In genomic region chr1:15669074-15669473, GRCh38 we compare ENCODE assay signal across 27 cellular contexts.
"Had no signal": no experiment of that assay in that cellular context is flagged by ENCODE, and none has a peak within 500 bp of the region (broad histone marks: within the 10 kb centered on the region; RNA-seq: fewer than 3 reads in every experiment).

No MANE protein-coding gene starts in this region.

- FAIRE-seq: astrocyte, bronchial epithelial cell, frontal cortex had no signal

- H3K36me3 ChIP-seq: brain microvascular endothelial cell, heart right ventricle had no signal

- H3K4me1 Mint-ChIP-seq: activated CD4-positive, alpha-beta T cell treated with anti-CD3 and anti-CD28 coated beads, Interleukin-2, amount 10 ng/mL, durations not matched to agents 7 days and 5 days; activated T-helper 17 cell treated with anti-CD3 and anti-CD28 coated beads, Interleukin-2, amount 50 U/mL, for 72 hours; central memory CD8-positive, alpha-beta T cell had no signal

- ATAC-seq: activated CD8-positive, alpha-beta T cell treated with anti-CD3 and anti-CD28 coated beads for 36 hours; activated T-cell treated with anti-CD3 and anti-CD28 coated beads, Interleukin-2, amount 50 U/mL, for 4 hours; activated T-helper 17 cell treated with anti-CD3 and anti-CD28 coated beads, Interleukin-2, amount 50 U/mL, for 72 hours; esophagus mucosa; heart right ventricle had no signal

- H3K27me3 Mint-ChIP-seq: activated CD4-positive, alpha-beta T cell treated with anti-CD3 and anti-CD28 coated beads, Interleukin-2, amount 10 ng/mL, durations not matched to agents 7 days and 5 days; activated CD8-positive, alpha-beta T cell treated with anti-CD3 and anti-CD28 coated beads for 36 hours; activated naive CD8-positive, alpha-beta T cell; activated T-helper 17 cell treated with anti-CD3 and anti-CD28 coated beads, Interleukin-2, amount 50 U/mL, for 72 hours; central memory CD8-positive, alpha-beta T cell had no signal

- H3K4me3 Mint-ChIP-seq: activated CD4-positive, alpha-beta T cell treated with anti-CD3 and anti-CD28 coated beads, Interleukin-2, amount 10 ng/mL, durations not matched to agents 7 days and 5 days; activated CD8-positive, alpha-beta T cell treated with anti-CD3 and anti-CD28 coated beads for 36 hours; activated naive CD8-positive, alpha-beta T cell; activated T-cell treated with anti-CD3 and anti-CD28 coated beads, Interleukin-2, amount 50 U/mL, for 4 hours; activated T-helper 17 cell treated with anti-CD3 and anti-CD28 coated beads, Interleukin-2, amount 50 U/mL, for 72 hours; central memory CD8-positive, alpha-beta T cell had no signal

- H3K4me3 ChIP-seq: heart right ventricle had no signal

- H3K36me3 Mint-ChIP-seq: activated naive CD8-positive, alpha-beta T cell had no signal

- H3K27me3 ChIP-seq: brain microvascular endothelial cell, heart right ventricle had no signal

- H3K27ac ChIP-seq: brain microvascular endothelial cell, heart right ventricle had no signal

- H3K27ac Mint-ChIP-seq: activated CD8-positive, alpha-beta T cell treated with anti-CD3 and anti-CD28 coated beads for 36 hours; activated naive CD8-positive, alpha-beta T cell; activated T-helper 17 cell treated with anti-CD3 and anti-CD28 coated beads, Interleukin-2, amount 50 U/mL, for 72 hours had no signal

- H3K9me3 ChIP-seq: heart right ventricle had no signal

- DNase-seq: activated CD4-positive, alpha-beta T cell treated with anti-CD3 and anti-CD28 coated beads for 1 hour; activated CD4-positive, alpha-beta T cell treated with anti-CD3 and anti-CD28 coated beads for 4 hours; activated CD4-positive, alpha-beta T cell treated with anti-CD3 and anti-CD28 coated beads, Interleukin-2, amount 10 ng/mL, durations not matched to agents 7 days and 5 days; activated CD4-positive, alpha-beta T cell treated with anti-CD3 and anti-CD28 coated beads, Interleukin-2, amount 50 U/mL, for 4 hours; activated CD8-positive, alpha-beta memory T cell treated with anti-CD3 and anti-CD28 coated beads for 24 hours; activated CD8-positive, alpha-beta T cell treated with anti-CD3 and anti-CD28 coated beads for 36 hours; activated effector memory CD4-positive, alpha-beta T cell treated with Interleukin-2 at 50 U/mL for 16 hours; activated gamma-delta T cell treated with Interleukin-2 at 50 U/mL for 16 hours; activated naive CD4-positive, alpha-beta T cell treated with anti-CD3 and anti-CD28 coated beads, Interleukin-2, amount 50 U/mL, for 16 hours; activated naive CD4-positive, alpha-beta T cell treated with Interleukin-2 at 50 U/mL for 16 hours; activated T-cell treated with anti-CD3 and anti-CD28 coated beads, Interleukin-2, amount 50 U/mL, for 4 hours; amniotic stem cell; anterior cingulate cortex; brain microvascular endothelial cell; cortex of kidney; dermis blood vessel endothelial cell; effector CD8-positive, alpha-beta T cell; foreskin fibroblast; heart right ventricle; T-helper 2 cell had no signal

- H3K9me3 Mint-ChIP-seq: activated CD4-positive, alpha-beta T cell treated with anti-CD3 and anti-CD28 coated beads, Interleukin-2, amount 10 ng/mL, durations not matched to agents 7 days and 5 days; activated CD8-positive, alpha-beta T cell treated with anti-CD3 and anti-CD28 coated beads for 36 hours; activated T-cell treated with anti-CD3 and anti-CD28 coated beads, Interleukin-2, amount 50 U/mL, for 4 hours; activated T-helper 17 cell treated with anti-CD3 and anti-CD28 coated beads, Interleukin-2, amount 50 U/mL, for 72 hours; central memory CD8-positive, alpha-beta T cell had no signal
